1 cellular context compared by ENCODE assay signal in the genomic region with DNA sequence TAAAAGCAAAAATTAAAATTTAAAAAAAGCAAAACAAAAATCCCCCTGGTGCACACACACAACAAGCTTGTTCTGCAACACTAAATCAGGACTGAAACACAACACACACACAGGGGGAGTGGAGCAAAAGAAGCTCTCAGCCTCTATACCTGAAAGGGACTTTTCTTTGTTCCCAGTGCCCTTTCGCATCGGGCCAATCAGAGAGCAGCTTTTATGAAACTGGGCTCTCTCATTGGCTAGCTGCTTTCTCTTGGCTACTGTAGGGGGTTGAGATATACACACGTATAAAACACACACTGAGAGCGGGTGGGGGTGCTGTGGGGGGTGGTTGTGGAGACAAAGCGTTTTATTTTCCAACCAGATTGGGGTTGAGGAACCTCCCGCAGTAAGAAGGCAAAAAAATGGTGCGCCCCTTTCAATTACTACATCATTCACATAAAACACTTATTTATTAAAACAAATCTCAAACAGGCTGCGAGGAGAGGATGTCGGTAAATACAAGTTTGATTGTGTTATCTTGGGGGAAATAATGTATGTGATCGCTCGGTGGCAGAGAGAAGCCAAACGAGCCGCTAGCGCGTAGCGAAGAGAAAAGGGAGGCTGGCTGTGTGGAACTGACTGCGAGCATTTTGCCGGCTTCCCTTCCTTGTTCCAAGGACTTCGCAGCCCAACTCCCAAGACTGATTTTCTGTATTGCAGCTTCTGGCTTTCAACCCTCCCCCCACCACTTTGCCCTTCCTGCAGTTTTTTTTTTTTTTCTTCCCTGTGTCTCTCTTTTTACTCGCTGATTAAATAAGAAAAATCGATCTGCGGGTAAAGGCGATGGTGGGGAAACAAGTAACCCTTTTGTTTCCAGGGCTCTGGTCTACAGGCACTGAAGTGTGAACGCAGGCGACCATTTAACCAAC.
TF ChIP-seq lines count a peak whose summit lies in the region.

No MANE protein-coding gene starts in this region.

TF ChIP-seq in HepG2, 621 proteins besides CTCF, POLR2A, EP300 and RAD21 (continued from another document and continues in another):
- no peak for TF ChIP-seq ZNF724P (CRISPR knock-in tag; IDR thresholded peaks at IDR 0.05; ENCODE audit: borderline replicate concordance)
- TF ChIP-seq, protein P1, sequence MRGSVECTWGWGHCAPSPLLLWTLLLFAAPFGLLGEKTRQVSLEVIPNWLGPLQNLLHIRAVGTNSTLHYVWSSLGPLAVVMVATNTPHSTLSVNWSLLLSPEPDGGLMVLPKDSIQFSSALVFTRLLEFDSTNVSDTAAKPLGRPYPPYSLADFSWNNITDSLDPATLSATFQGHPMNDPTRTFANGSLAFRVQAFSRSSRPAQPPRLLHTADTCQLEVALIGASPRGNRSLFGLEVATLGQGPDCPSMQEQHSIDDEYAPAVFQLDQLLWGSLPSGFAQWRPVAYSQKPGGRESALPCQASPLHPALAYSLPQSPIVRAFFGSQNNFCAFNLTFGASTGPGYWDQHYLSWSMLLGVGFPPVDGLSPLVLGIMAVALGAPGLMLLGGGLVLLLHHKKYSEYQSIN (CRISPR knock-in tag; IDR thresholded peaks at IDR 0.05; ENCODE audit: borderline replicate concordance), result no peak
- 0 out of 2 replicates have a peak, but pooled peaks have one; percentile 23 for TF ChIP-seq KAT2B (IDR thresholded peaks at IDR 0.05; ENCODE audit: borderline replicate concordance, low read depth, low read length)
- TF ChIP-seq SETDB1 (CRISPR knock-in tag; IDR thresholded peaks at IDR 0.05; ENCODE audit: borderline replicate concordance), result no peak
- TF ChIP-seq BRD4 (CRISPR knock-in tag; IDR thresholded peaks at IDR 0.05), result no peak
- TF ChIP-seq ZNF205 (CRISPR knock-in tag; IDR thresholded peaks at IDR 0.05), result no peak
- TF ChIP-seq GTF3A (CRISPR knock-in tag; conservative IDR thresholded peaks at IDR 0.05), result no peak
- no peak for TF ChIP-seq ZSCAN29 (CRISPR knock-in tag; conservative IDR thresholded peaks at IDR 0.05)
- TF ChIP-seq, protein P2, sequence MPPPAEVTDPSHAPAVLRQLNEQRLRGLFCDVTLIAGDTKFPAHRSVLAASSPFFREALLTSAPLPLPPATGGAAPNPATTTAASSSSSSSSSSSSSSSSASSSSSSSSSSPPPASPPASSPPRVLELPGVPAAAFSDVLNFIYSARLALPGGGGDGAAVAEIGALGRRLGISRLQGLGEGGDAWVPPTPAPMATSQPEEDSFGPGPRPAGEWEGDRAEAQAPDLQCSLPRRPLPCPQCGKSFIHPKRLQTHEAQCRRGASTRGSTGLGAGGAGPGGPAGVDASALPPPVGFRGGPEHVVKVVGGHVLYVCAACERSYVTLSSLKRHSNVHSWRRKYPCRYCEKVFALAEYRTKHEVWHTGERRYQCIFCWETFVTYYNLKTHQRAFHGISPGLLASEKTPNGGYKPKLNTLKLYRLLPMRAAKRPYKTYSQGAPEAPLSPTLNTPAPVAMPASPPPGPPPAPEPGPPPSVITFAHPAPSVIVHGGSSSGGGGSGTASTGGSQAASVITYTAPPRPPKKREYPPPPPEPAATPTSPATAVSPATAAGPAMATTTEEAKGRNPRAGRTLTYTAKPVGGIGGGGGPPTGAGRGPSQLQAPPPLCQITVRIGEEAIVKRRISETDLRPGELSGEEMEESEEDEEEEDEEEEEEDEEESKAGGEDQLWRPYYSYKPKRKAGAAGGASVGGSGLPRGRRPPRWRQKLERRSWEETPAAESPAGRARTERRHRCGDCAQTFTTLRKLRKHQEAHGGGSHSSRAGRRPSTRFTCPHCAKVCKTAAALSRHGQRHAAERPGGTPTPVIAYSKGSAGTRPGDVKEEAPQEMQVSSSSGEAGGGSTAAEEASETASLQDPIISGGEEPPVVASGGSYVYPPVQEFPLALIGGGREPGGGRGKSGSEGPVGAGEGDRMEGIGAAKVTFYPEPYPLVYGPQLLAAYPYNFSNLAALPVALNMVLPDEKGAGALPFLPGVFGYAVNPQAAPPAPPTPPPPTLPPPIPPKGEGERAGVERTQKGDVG (CRISPR knock-in tag; IDR thresholded peaks at IDR 0.05; ENCODE audit: borderline replicate concordance), result no peak
- TF ChIP-seq PHF8 (CRISPR knock-in tag; IDR thresholded peaks at IDR 0.05), result no peak
- peak; percentile 35; the same call in 1 of the 2 replicates for TF ChIP-seq KAT8 (CRISPR knock-in tag; IDR thresholded peaks at IDR 0.05)
- TF ChIP-seq SP2 (CRISPR knock-in tag; IDR thresholded peaks at IDR 0.05), result no peak
- peak; percentile 49; the same call in 1 of the 2 replicates for TF ChIP-seq CEBPG (CRISPR knock-in tag; IDR thresholded peaks at IDR 0.05)
- TF ChIP-seq MZF1 (CRISPR knock-in tag; IDR thresholded peaks at IDR 0.05; ENCODE audit: borderline replicate concordance), result no peak
- no peak for TF ChIP-seq ZMYM2 (CRISPR knock-in tag; IDR thresholded peaks at IDR 0.05)
- peak; percentile 65; the same call in 1 of the 2 replicates for TF ChIP-seq CREM (IDR thresholded peaks at IDR 0.05)
- no peak for TF ChIP-seq CREM (CRISPR knock-in tag; IDR thresholded peaks at IDR 0.05)
- TF ChIP-seq, protein P3, sequence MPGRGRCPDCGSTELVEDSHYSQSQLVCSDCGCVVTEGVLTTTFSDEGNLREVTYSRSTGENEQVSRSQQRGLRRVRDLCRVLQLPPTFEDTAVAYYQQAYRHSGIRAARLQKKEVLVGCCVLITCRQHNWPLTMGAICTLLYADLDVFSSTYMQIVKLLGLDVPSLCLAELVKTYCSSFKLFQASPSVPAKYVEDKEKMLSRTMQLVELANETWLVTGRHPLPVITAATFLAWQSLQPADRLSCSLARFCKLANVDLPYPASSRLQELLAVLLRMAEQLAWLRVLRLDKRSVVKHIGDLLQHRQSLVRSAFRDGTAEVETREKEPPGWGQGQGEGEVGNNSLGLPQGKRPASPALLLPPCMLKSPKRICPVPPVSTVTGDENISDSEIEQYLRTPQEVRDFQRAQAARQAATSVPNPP (CRISPR knock-in tag; IDR thresholded peaks at IDR 0.05), result peak; percentile 58; the same call in 1 of the 2 replicates
- TF ChIP-seq, protein P4, sequence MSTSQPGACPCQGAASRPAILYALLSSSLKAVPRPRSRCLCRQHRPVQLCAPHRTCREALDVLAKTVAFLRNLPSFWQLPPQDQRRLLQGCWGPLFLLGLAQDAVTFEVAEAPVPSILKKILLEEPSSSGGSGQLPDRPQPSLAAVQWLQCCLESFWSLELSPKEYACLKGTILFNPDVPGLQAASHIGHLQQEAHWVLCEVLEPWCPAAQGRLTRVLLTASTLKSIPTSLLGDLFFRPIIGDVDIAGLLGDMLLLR (CRISPR knock-in tag; IDR thresholded peaks at IDR 0.05), result no peak
- TF ChIP-seq, protein P5, sequence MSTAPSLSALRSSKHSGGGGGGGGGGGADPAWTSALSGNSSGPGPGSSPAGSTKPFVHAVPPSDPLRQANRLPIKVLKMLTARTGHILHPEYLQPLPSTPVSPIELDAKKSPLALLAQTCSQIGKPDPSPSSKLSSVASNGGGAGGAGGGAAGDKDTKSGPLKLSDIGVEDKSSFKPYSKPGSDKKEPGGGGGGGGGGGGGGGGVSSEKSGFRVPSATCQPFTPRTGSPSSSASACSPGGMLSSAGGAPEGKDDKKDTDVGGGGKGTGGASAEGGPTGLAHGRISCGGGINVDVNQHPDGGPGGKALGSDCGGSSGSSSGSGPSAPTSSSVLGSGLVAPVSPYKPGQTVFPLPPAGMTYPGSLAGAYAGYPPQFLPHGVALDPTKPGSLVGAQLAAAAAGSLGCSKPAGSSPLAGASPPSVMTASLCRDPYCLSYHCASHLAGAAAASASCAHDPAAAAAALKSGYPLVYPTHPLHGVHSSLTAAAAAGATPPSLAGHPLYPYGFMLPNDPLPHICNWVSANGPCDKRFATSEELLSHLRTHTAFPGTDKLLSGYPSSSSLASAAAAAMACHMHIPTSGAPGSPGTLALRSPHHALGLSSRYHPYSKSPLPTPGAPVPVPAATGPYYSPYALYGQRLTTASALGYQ (CRISPR knock-in tag; IDR thresholded peaks at IDR 0.05), result peak; percentile 62; the same call in 1 of the 2 replicates
- TF ChIP-seq ZNF331 (CRISPR knock-in tag; IDR thresholded peaks at IDR 0.05), result peak; percentile 13; the same call in 1 of the 2 replicates
- no peak for TF ChIP-seq RELA (CRISPR knock-in tag; IDR thresholded peaks at IDR 0.05)
- TF ChIP-seq ZZZ3 (CRISPR knock-in tag; IDR thresholded peaks at IDR 0.05; ENCODE audit: borderline replicate concordance), result no peak
- peak; percentile 53; the same call in 1 of the 2 replicates for TF ChIP-seq ZNF556 (CRISPR knock-in tag; IDR thresholded peaks at IDR 0.05; ENCODE audit: borderline replicate concordance)
- TF ChIP-seq RBAK (CRISPR knock-in tag; IDR thresholded peaks at IDR 0.05), result no peak
- TF ChIP-seq RXRA (CRISPR knock-in tag; IDR thresholded peaks at IDR 0.05), result no peak
- TF ChIP-seq ZSCAN20 (CRISPR knock-in tag; IDR thresholded peaks at IDR 0.05; ENCODE audit: borderline replicate concordance), result no peak
- TF ChIP-seq, protein P6, sequence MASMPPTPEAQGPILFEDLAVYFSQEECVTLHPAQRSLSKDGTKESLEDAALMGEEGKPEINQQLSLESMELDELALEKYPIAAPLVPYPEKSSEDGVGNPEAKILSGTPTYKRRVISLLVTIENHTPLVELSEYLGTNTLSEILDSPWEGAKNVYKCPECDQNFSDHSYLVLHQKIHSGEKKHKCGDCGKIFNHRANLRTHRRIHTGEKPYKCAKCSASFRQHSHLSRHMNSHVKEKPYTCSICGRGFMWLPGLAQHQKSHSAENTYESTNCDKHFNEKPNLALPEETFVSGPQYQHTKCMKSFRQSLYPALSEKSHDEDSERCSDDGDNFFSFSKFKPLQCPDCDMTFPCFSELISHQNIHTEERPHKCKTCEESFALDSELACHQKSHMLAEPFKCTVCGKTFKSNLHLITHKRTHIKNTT (CRISPR knock-in tag; IDR thresholded peaks at IDR 0.05), result no peak
- no peak for TF ChIP-seq DMAP1 (CRISPR knock-in tag; IDR thresholded peaks at IDR 0.05)
- TF ChIP-seq CBX2 (IDR thresholded peaks at IDR 0.05; ENCODE audit: low read depth, low read length), result no peak; the same call in 1 of the 2 replicates
- no peak for TF ChIP-seq CBX2 (CRISPR knock-in tag; IDR thresholded peaks at IDR 0.05; ENCODE audit: low read depth)
- TF ChIP-seq CC2D1A (CRISPR knock-in tag; IDR thresholded peaks at IDR 0.05), result no peak
- TF ChIP-seq, protein P7, sequence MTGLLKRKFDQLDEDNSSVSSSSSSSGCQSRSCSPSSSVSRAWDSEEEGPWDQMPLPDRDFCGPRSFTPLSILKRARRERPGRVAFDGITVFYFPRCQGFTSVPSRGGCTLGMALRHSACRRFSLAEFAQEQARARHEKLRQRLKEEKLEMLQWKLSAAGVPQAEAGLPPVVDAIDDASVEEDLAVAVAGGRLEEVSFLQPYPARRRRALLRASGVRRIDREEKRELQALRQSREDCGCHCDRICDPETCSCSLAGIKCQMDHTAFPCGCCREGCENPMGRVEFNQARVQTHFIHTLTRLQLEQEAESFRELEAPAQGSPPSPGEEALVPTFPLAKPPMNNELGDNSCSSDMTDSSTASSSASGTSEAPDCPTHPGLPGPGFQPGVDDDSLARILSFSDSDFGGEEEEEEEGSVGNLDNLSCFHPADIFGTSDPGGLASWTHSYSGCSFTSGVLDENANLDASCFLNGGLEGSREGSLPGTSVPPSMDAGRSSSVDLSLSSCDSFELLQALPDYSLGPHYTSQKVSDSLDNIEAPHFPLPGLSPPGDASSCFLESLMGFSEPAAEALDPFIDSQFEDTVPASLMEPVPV (CRISPR knock-in tag; IDR thresholded peaks at IDR 0.05), result no peak
- no peak for TF ChIP-seq ZSCAN9 (CRISPR knock-in tag; IDR thresholded peaks at IDR 0.05; ENCODE audit: borderline replicate concordance)
- TF ChIP-seq ZNF143 (CRISPR knock-in tag; IDR thresholded peaks at IDR 0.05), result no peak
- no peak for TF ChIP-seq ZNF557 (CRISPR knock-in tag; IDR thresholded peaks at IDR 0.05)
- TF ChIP-seq EHMT2 (IDR thresholded peaks at IDR 0.05; ENCODE audit: borderline replicate concordance, low read depth, low read length), result no peak
- no peak for TF ChIP-seq ZNF251 (CRISPR knock-in tag; IDR thresholded peaks at IDR 0.05)
- no peak for TF ChIP-seq NR1H2 (CRISPR knock-in tag; IDR thresholded peaks at IDR 0.05; ENCODE audit: borderline replicate concordance, low read depth)
- peak; percentile 87 for TF ChIP-seq GATAD2A (CRISPR knock-in tag; IDR thresholded peaks at IDR 0.05)
- TF ChIP-seq, protein P8, sequence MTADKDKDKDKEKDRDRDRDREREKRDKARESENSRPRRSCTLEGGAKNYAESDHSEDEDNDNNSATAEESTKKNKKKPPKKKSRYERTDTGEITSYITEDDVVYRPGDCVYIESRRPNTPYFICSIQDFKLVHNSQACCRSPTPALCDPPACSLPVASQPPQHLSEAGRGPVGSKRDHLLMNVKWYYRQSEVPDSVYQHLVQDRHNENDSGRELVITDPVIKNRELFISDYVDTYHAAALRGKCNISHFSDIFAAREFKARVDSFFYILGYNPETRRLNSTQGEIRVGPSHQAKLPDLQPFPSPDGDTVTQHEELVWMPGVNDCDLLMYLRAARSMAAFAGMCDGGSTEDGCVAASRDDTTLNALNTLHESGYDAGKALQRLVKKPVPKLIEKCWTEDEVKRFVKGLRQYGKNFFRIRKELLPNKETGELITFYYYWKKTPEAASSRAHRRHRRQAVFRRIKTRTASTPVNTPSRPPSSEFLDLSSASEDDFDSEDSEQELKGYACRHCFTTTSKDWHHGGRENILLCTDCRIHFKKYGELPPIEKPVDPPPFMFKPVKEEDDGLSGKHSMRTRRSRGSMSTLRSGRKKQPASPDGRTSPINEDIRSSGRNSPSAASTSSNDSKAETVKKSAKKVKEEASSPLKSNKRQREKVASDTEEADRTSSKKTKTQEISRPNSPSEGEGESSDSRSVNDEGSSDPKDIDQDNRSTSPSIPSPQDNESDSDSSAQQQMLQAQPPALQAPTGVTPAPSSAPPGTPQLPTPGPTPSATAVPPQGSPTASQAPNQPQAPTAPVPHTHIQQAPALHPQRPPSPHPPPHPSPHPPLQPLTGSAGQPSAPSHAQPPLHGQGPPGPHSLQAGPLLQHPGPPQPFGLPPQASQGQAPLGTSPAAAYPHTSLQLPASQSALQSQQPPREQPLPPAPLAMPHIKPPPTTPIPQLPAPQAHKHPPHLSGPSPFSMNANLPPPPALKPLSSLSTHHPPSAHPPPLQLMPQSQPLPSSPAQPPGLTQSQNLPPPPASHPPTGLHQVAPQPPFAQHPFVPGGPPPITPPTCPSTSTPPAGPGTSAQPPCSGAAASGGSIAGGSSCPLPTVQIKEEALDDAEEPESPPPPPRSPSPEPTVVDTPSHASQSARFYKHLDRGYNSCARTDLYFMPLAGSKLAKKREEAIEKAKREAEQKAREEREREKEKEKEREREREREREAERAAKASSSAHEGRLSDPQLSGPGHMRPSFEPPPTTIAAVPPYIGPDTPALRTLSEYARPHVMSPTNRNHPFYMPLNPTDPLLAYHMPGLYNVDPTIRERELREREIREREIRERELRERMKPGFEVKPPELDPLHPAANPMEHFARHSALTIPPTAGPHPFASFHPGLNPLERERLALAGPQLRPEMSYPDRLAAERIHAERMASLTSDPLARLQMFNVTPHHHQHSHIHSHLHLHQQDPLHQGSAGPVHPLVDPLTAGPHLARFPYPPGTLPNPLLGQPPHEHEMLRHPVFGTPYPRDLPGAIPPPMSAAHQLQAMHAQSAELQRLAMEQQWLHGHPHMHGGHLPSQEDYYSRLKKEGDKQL (CRISPR knock-in tag; IDR thresholded peaks at IDR 0.05; ENCODE audit: low read depth), result peak; percentile 28; the same call in 1 of the 2 replicates
- TF ChIP-seq RBFOX2 (IDR thresholded peaks at IDR 0.05; ENCODE audit: low read depth, low read length), result 0 out of 2 replicates have a peak, but pooled peaks have one; percentile 33
- no peak for TF ChIP-seq ZKSCAN8 (CRISPR knock-in tag; IDR thresholded peaks at IDR 0.05; ENCODE audit: borderline replicate concordance)
- no peak; the same call in 1 of the 2 replicates for TF ChIP-seq MTA1 (CRISPR knock-in tag; IDR thresholded peaks at IDR 0.05; ENCODE audit: borderline replicate concordance)
- TF ChIP-seq ZNF317 (CRISPR knock-in tag; IDR thresholded peaks at IDR 0.05), result peak; percentile 51; the same call in 1 of the 2 replicates
- no peak for TF ChIP-seq ZNF792 (CRISPR knock-in tag; IDR thresholded peaks at IDR 0.05)
